ENCODE assay signal across 8 cellular contexts in the genomic region with DNA sequence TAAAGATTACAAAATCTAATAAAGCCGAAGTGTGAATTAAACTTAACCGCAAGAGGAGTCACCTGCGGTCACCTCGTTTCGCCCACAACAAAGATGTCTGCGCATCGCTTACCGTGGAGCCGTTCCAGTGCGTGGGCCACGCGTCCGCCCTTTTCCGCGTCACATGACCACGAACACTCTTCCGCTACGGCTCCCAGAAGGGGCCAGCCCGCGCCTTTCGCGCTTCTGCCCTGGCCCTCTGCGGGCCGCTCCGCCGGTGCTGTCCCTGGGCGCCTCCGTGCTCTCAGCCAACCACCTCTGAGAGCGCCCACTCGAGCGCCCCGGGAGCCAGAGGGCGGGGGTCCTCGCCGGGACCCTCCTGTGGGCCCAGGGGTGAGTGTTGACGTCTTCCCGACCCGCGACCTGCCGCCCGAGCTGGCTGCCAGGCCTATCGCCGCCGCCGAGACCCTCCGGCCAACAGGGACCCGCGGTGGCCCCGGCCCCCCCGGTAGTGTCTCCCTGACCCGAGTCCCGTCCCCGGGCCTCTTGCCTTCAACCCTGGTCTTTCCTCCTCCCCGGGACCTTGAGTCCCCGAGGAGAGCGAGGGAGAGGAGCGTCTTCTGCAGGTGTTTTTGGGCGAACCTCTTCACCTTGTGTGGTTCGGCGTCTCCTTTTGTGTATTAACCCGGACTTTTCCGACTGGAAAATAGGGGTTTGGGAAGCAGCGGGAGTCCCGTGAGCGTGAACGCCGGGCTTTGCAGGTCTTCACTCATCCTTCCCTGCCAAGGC. TPM values are rescaled to one million over a fixed set of nuclear protein-coding genes. Genes with fewer than 3 reads are reported as not detected.
DNase-seq lines count a peak whose midpoint lies in the region; ATAC-seq lines count a peak whose summit lies in the region.

A gene with protein sequence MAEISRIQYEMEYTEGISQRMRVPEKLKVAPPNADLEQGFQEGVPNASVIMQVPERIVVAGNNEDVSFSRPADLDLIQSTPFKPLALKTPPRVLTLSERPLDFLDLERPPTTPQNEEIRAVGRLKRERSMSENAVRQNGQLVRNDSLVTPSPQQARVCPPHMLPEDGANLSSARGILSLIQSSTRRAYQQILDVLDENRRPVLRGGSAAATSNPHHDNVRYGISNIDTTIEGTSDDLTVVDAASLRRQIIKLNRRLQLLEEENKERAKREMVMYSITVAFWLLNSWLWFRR (plus strand): TSS at position 196 of the 768 bp plus-strand sequence. CDS start 5,415 bp downstream, outside the sequence.

- intact Hi-C loops in dendritic cell treated with granulocyte-macrophage colony-stimulating factor and Interleukin-4, amounts not matched to agents 40 ng/mL and 50 ng/mL, for 4 days (cut with micrococcal nuclease) = loop anchor here (5.0 kb wide), 1 partner anchor 42 kb away; no protein-coding TSS in a partner anchor

- peak within 1 kb of the TSS; percentile 88 for H3K4me3 Mint-ChIP-seq in dendritic cell treated with granulocyte-macrophage colony-stimulating factor and Interleukin-4, amounts not matched to agents 40 ng/mL and 50 ng/mL, for 4 days

- ATAC-seq in GM19372 (IDR thresholded peaks at IDR 0.05; ENCODE audit: low read depth, unreplicated experiment) (peak; percentile 96), HG03558 (IDR thresholded peaks at IDR 0.05; ENCODE audit: extremely low read depth, unreplicated experiment) (peak; percentile 96), left lobe of liver (peak; percentile 97)

- H3K27ac Mint-ChIP-seq in dendritic cell treated with granulocyte-macrophage colony-stimulating factor and Interleukin-4, amounts not matched to agents 40 ng/mL and 50 ng/mL, for 4 days = peak within 1 kb of the TSS; percentile 87

- peaks cover 16% of the 10 kb centered on the region for H3K4me1 Mint-ChIP-seq in dendritic cell treated with granulocyte-macrophage colony-stimulating factor and Interleukin-4, amounts not matched to agents 40 ng/mL and 50 ng/mL, for 4 days (ENCODE audit: low read depth)

- DNase-seq in CD1c-positive myeloid dendritic cell (ENCODE audit: extremely low spot score) (peak; percentile 97), NCI-H748 (lab: John Stamatoyannopoulos, UW; ENCODE audit: unreplicated experiment) (peak; percentile 96), left lobe of liver (ENCODE audit: low spot score) (peak; percentile 96)
- peak; percentile 86 to 92 for DNase-seq in activated CD4-positive, alpha-beta T cell treated with anti-CD3 and anti-CD28 coated beads, Interleukin-2, amount 50 U/mL, for 24 hours (ENCODE audit: low read depth in 1 of 2, low spot score in 1 of 2)
- DNase-seq in stimulated activated CD4-positive, alpha-beta T cell treated with anti-CD3 and anti-CD28 coated beads, Interleukin-2, amount 100 ng/mL, for 4 hours (ENCODE audit: low read depth) = peak; percentile 91

- peaks cover 9% of the 10 kb centered on the region for H3K27me3 Mint-ChIP-seq in dendritic cell treated with granulocyte-macrophage colony-stimulating factor and Interleukin-4, amounts not matched to agents 40 ng/mL and 50 ng/mL, for 4 days

- H3K9me3 Mint-ChIP-seq in dendritic cell treated with granulocyte-macrophage colony-stimulating factor and Interleukin-4, amounts not matched to agents 40 ng/mL and 50 ng/mL, for 4 days = peaks cover 22% of the 10 kb centered on the region

- peaks cover 7% of the 10 kb centered on the region for H3K36me3 Mint-ChIP-seq in dendritic cell treated with granulocyte-macrophage colony-stimulating factor and Interleukin-4, amounts not matched to agents 40 ng/mL and 50 ng/mL, for 4 days (ENCODE audit: low read depth)

RNA-seq across cellular contexts. Expression of the gene that starts here (rescaled TPM):
- total RNA-seq in left lobe of liver = 27.6 TPM

Comparison
In these comparisons a context has a peak if more than half of its experiments do, and no peak if none do; other contexts are left out.
1. Peak in every context shown above with its lines: DNase-seq and ATAC-seq.